8 cellular contexts compared by ENCODE assay signal in genomic region chr6:27830212-27830664, GRCh38.
DNase-seq lines count a peak whose midpoint lies in the region; ATAC-seq and TF ChIP-seq lines count a peak whose summit lies in the region.

No MANE protein-coding gene starts in this region.

- H3K4me1 Mint-ChIP-seq in activated CD4-positive, alpha-beta T cell treated with anti-CD3 and anti-CD28 coated beads, Interleukin-2, amount 10 ng/mL, durations not matched to agents 24 days and 14 days, result peaks cover 43% of the 10 kb centered on the region
- H3K4me1 Mint-ChIP-seq in activated T-helper 1 cell treated with anti-CD3 and anti-CD28 coated beads, Interleukin-12 subunit alpha, Interleukin-12 subunit beta, Interleukin-2, Interleukin-4 antibody, amounts not matched to agents 30 ng/mL and 10 ng/mL and 1 ng/mL, durations not matched to agents 14 hours and 24 hours and 36 hours (ENCODE audit: low read depth), result peaks cover 46% of the 10 kb centered on the region

- H3K27me3 Mint-ChIP-seq in activated CD4-positive, alpha-beta T cell treated with anti-CD3 and anti-CD28 coated beads, Interleukin-2, amount 10 ng/mL, durations not matched to agents 24 days and 14 days, result no peaks in the 10 kb centered on the region
- H3K27me3 Mint-ChIP-seq in activated T-helper 1 cell treated with anti-CD3 and anti-CD28 coated beads, Interleukin-12 subunit alpha, Interleukin-12 subunit beta, Interleukin-2, Interleukin-4 antibody, amounts not matched to agents 30 ng/mL and 10 ng/mL and 1 ng/mL, durations not matched to agents 14 hours and 24 hours and 36 hours (ENCODE audit: insufficient read depth), result peaks cover 3% of the 10 kb centered on the region

- peak overlapping the region; percentile 52 to 74 for H3K27ac ChIP-seq in thoracic aorta

- no peaks in the 10 kb centered on the region for H3K36me3 ChIP-seq in thoracic aorta

- no peaks in the 10 kb centered on the region for H3K9me3 ChIP-seq in thoracic aorta

- ATAC-seq in thoracic aorta (ENCODE audit: insufficient number of reproducible peaks, low FRiP score, low read depth), result no peak
- ATAC-seq in sciatic nerve, result no peak

- H3K4me3 ChIP-seq in thoracic aorta, result peak overlapping the region; percentile 70

- H3K27ac Mint-ChIP-seq in activated CD4-positive, alpha-beta T cell treated with anti-CD3 and anti-CD28 coated beads, Interleukin-2, amount 10 ng/mL, durations not matched to agents 24 days and 14 days, result peak overlapping the region; percentile 94
- H3K27ac Mint-ChIP-seq in activated T-helper 1 cell treated with anti-CD3 and anti-CD28 coated beads, Interleukin-12 subunit alpha, Interleukin-12 subunit beta, Interleukin-2, Interleukin-4 antibody, amounts not matched to agents 30 ng/mL and 10 ng/mL and 1 ng/mL, durations not matched to agents 14 hours and 24 hours and 36 hours, result peak overlapping the region; percentile 99

- intact Hi-C loops in activated CD4-positive, alpha-beta T cell treated with anti-CD3 and anti-CD28 coated beads, Interleukin-2, amount 10 ng/mL, durations not matched to agents 24 days and 14 days (cut with micrococcal nuclease), result loop anchor here (10.0 kb wide), 2 partner anchors 1705 to 1805 kb away; a partner anchor contains a TSS
- intact Hi-C loops in activated T-helper 1 cell treated with anti-CD3 and anti-CD28 coated beads, Interleukin-12 subunit alpha, Interleukin-12 subunit beta, Interleukin-2, Interleukin-4 antibody, amounts not matched to agents 30 ng/mL and 10 ng/mL and 1 ng/mL, durations not matched to agents 14 hours and 24 hours and 36 hours (cut with micrococcal nuclease), result loop anchor here (5.0 kb wide), 1 partner anchor 1633 kb away; a partner anchor contains a TSS
- intact Hi-C loops in sciatic nerve (cut with DNase I), result no loop called here

- no peak for TF ChIP-seq CTCF in thoracic aorta (IDR thresholded peaks at IDR 0.05)

- peak overlapping the region; percentile 91 for H3K4me3 Mint-ChIP-seq in activated CD4-positive, alpha-beta T cell treated with anti-CD3 and anti-CD28 coated beads, Interleukin-2, amount 10 ng/mL, durations not matched to agents 24 days and 14 days
- H3K4me3 Mint-ChIP-seq in activated T-helper 1 cell treated with anti-CD3 and anti-CD28 coated beads, Interleukin-12 subunit alpha, Interleukin-12 subunit beta, Interleukin-2, Interleukin-4 antibody, amounts not matched to agents 30 ng/mL and 10 ng/mL and 1 ng/mL, durations not matched to agents 14 hours and 24 hours and 36 hours, result peak overlapping the region; percentile 93

- H3K4me1 ChIP-seq in thoracic aorta (ENCODE audit: control insufficient read depth in 1 of 2, low read depth in 2 of 2), result peaks cover 0 to 10% of the 10 kb centered on the region in 2 donors

- DNase-seq in activated CD4-positive, alpha-beta T cell treated with anti-CD3 and anti-CD28 coated beads, Interleukin-2, amount 10 ng/mL, durations not matched to agents 24 days and 14 days, result no peak
- no peak for DNase-seq in activated CD4-positive, alpha-beta T cell treated with anti-CD3 and anti-CD28 coated beads, Interleukin-2, amount 50 U/mL, for 48 hours
- DNase-seq in activated T-helper 1 cell treated with anti-CD3 and anti-CD28 coated beads, Interleukin-12 subunit alpha, Interleukin-12 subunit beta, Interleukin-2, Interleukin-4 antibody, amounts not matched to agents 30 ng/mL and 10 ng/mL and 1 ng/mL, durations not matched to agents 14 hours and 24 hours and 36 hours (ENCODE audit: low spot score), result no peak
- DNase-seq in iris pigment epithelial cell (ENCODE audit: low read depth) (peak; percentile 19), thoracic aorta (ENCODE audit: low spot score) (no peak), sciatic nerve (ENCODE audit: low spot score) (no peak), SK-N-DZ (ENCODE audit: low spot score) (no peak), foreskin melanocyte (no peak)

- H3K9me3 Mint-ChIP-seq in activated CD4-positive, alpha-beta T cell treated with anti-CD3 and anti-CD28 coated beads, Interleukin-2, amount 10 ng/mL, durations not matched to agents 24 days and 14 days, result no peaks in the 10 kb centered on the region
- no peaks in the 10 kb centered on the region for H3K9me3 Mint-ChIP-seq in activated T-helper 1 cell treated with anti-CD3 and anti-CD28 coated beads, Interleukin-12 subunit alpha, Interleukin-12 subunit beta, Interleukin-2, Interleukin-4 antibody, amounts not matched to agents 30 ng/mL and 10 ng/mL and 1 ng/mL, durations not matched to agents 14 hours and 24 hours and 36 hours

- no peaks in the 10 kb centered on the region for H3K27me3 ChIP-seq in thoracic aorta (replicated peaks; ENCODE audit: insufficient read depth)

- peaks cover 5% of the 10 kb centered on the region for H3K36me3 Mint-ChIP-seq in activated CD4-positive, alpha-beta T cell treated with anti-CD3 and anti-CD28 coated beads, Interleukin-2, amount 10 ng/mL, durations not matched to agents 24 days and 14 days (ENCODE audit: low read depth)
- peaks cover 4% of the 10 kb centered on the region for H3K36me3 Mint-ChIP-seq in activated T-helper 1 cell treated with anti-CD3 and anti-CD28 coated beads, Interleukin-12 subunit alpha, Interleukin-12 subunit beta, Interleukin-2, Interleukin-4 antibody, amounts not matched to agents 30 ng/mL and 10 ng/mL and 1 ng/mL, durations not matched to agents 14 hours and 24 hours and 36 hours (ENCODE audit: low read depth)
